24 cellular contexts compared by ENCODE assay signal in genomic region chr10:34834274-34834673, GRCh38.
"Had no signal": no experiment of that assay in that cellular context is flagged by ENCODE, and none has a peak within 500 bp of the region (broad histone marks: within the 10 kb centered on the region; RNA-seq: fewer than 3 reads in every experiment).

No MANE protein-coding gene starts in this region.

- H3K4me3 Mint-ChIP-seq: naive thymus-derived CD4-positive, alpha-beta T cell; nephron progenitor cell; stimulated activated effector memory CD8-positive, alpha-beta T cell treated with anti-CD3 and anti-CD28 coated beads, Interleukin-12 subunit alpha, Interleukin-12 subunit beta, amount 100 ng/mL, for 72 hours had no signal

- H3K27me3 ChIP-seq: esophagus squamous epithelium, hepatocyte, sigmoid colon, suprapubic skin, thyroid gland, upper lobe of left lung, uterus had no signal

- DNase-seq: effector memory CD4-positive, alpha-beta T cell; esophagus squamous epithelium; foreskin fibroblast; head of caudate nucleus; kidney; left cardiac atrium; left ventricle myocardium superior; mesendoderm; naive thymus-derived CD4-positive, alpha-beta T cell; nephron progenitor cell; sigmoid colon; small intestine; stimulated activated CD4-positive, alpha-beta T cell treated with anti-CD3 and anti-CD28 coated beads, Interleukin-12 subunit alpha, Interleukin-12 subunit beta, amount 100 ng/mL, for 4 hours; stimulated activated CD4-positive, alpha-beta T cell treated with anti-CD3 and anti-CD28 coated beads, Interleukin-4, amount 100 ng/mL, for 1 hour; stimulated activated CD8-positive, alpha-beta memory T cell treated with anti-CD3 and anti-CD28 coated beads, Interleukin-4, amount 100 ng/mL, for 48 hours; stimulated activated naive CD8-positive, alpha-beta T cell treated with anti-CD3 and anti-CD28 coated beads, Interleukin-15, Interleukin-2, amounts not matched to agents 100 U/mL and 50 U/mL, for 24 hours; thyroid gland; upper lobe of left lung; uterus had no signal

- H3K9me3 ChIP-seq: esophagus squamous epithelium, sigmoid colon, suprapubic skin, thyroid gland, upper lobe of left lung, uterus had no signal

- ATAC-seq: left cardiac atrium; left ventricle myocardium superior; naive thymus-derived CD4-positive, alpha-beta T cell; stimulated activated effector memory CD8-positive, alpha-beta T cell treated with anti-CD3 and anti-CD28 coated beads, Interleukin-12 subunit alpha, Interleukin-12 subunit beta, amount 100 ng/mL, for 72 hours; stimulated activated naive CD8-positive, alpha-beta T cell treated with anti-CD3 and anti-CD28 coated beads, Interleukin-15, Interleukin-2, amounts not matched to agents 100 U/mL and 50 U/mL, for 24 hours had no signal

- H3K36me3 ChIP-seq: esophagus squamous epithelium, sigmoid colon, suprapubic skin, thyroid gland, upper lobe of left lung, uterus had no signal

- H3K36me3 Mint-ChIP-seq: naive thymus-derived CD4-positive, alpha-beta T cell; stimulated activated effector memory CD8-positive, alpha-beta T cell treated with anti-CD3 and anti-CD28 coated beads, Interleukin-12 subunit alpha, Interleukin-12 subunit beta, amount 100 ng/mL, for 72 hours had no signal

- H3K4me1 Mint-ChIP-seq: stimulated activated effector memory CD8-positive, alpha-beta T cell treated with anti-CD3 and anti-CD28 coated beads, Interleukin-12 subunit alpha, Interleukin-12 subunit beta, amount 100 ng/mL, for 72 hours had no signal

- H3K27ac Mint-ChIP-seq: naive thymus-derived CD4-positive, alpha-beta T cell; nephron progenitor cell; stimulated activated effector memory CD8-positive, alpha-beta T cell treated with anti-CD3 and anti-CD28 coated beads, Interleukin-12 subunit alpha, Interleukin-12 subunit beta, amount 100 ng/mL, for 72 hours had no signal

- H3K9me3 Mint-ChIP-seq: nephron progenitor cell had no signal

- H3K27ac ChIP-seq: esophagus squamous epithelium, hepatocyte, parathyroid adenoma, sigmoid colon, suprapubic skin, thyroid gland, upper lobe of left lung, uterus had no signal

- H3K4me3 ChIP-seq: esophagus squamous epithelium, hepatocyte, lung, sigmoid colon, suprapubic skin, thyroid gland, upper lobe of left lung, uterus had no signal

- H3K4me1 ChIP-seq: parathyroid adenoma, sigmoid colon, thyroid gland, uterus had no signal
